Comparison of ENCODE assay signal across 9 cellular contexts in genomic region chr14:50044040-50044651, GRCh38.
A peak's percentile ranks its signal among the peaks of the same experiment; 100 is the strongest.
DNase-seq lines count a peak whose midpoint lies in the region; ATAC-seq and TF ChIP-seq lines count a peak whose summit lies in the region.
"Had no signal": no experiment of that assay in that cellular context is flagged by ENCODE, and none has a peak within 500 bp of the region (broad histone marks: within the 10 kb centered on the region; RNA-seq: fewer than 3 reads in every experiment).

No MANE protein-coding gene starts in this region.

- WGBS in urinary bladder = 71% methylated on average over 4 of the region's 4 CpGs

- H3K27ac Mint-ChIP-seq in activated naive CD8-positive, alpha-beta T cell = peak overlapping the region; percentile 97

- ATAC-seq in Right ventricle myocardium inferior = no peak
- ATAC-seq in lower lobe of right lung = peak in 1 of 2 donors; percentile 18
- no peak for ATAC-seq in GM19035 (IDR thresholded peaks at IDR 0.05; ENCODE audit: unreplicated experiment)
- no peak for ATAC-seq in GM18868 (IDR thresholded peaks at IDR 0.05; ENCODE audit: unreplicated experiment)

- H3K4me1 Mint-ChIP-seq in activated naive CD8-positive, alpha-beta T cell (ENCODE audit: low read depth) = peaks cover 71% of the 10 kb centered on the region

- H3K4me3 Mint-ChIP-seq in activated naive CD8-positive, alpha-beta T cell = peak overlapping the region; percentile 46

- TF ChIP-seq CTCF in left ventricle myocardium inferior (IDR thresholded peaks at IDR 0.05; ENCODE audit: borderline replicate concordance) = no peak
- TF ChIP-seq CTCF in lower lobe of right lung (IDR thresholded peaks at IDR 0.05) = no peak

- H3K36me3 ChIP-seq in left ventricle myocardium inferior (no peaks in the 10 kb centered on the region), lower lobe of right lung (no peaks in the 10 kb centered on the region), urinary bladder (ENCODE audit: insufficient read depth) (no peaks in the 10 kb centered on the region)

- peak overlapping the region; percentile 84 for H3K27ac ChIP-seq in left ventricle myocardium inferior (replicated peaks)
- H3K27ac ChIP-seq in lower lobe of right lung = peak overlapping the region; percentile 83
- peak overlapping the region; percentile 76 for H3K27ac ChIP-seq in urinary bladder (ENCODE audit: low read depth)
- H3K27ac ChIP-seq: C4-2B had no signal

- H3K27me3 Mint-ChIP-seq in activated naive CD8-positive, alpha-beta T cell = no peaks in the 10 kb centered on the region

- peaks cover 6% of the 10 kb centered on the region for H3K9me3 Mint-ChIP-seq in activated naive CD8-positive, alpha-beta T cell (ENCODE audit: low read depth)

- peaks cover 7% of the 10 kb centered on the region for H3K9me3 ChIP-seq in left ventricle myocardium inferior (replicated peaks)
- H3K9me3 ChIP-seq in lower lobe of right lung = no peaks in the 10 kb centered on the region

- no peak overlapping the region for H3K4me3 ChIP-seq in left ventricle myocardium inferior
- no peak overlapping the region for H3K4me3 ChIP-seq in lower lobe of right lung
- no peak overlapping the region for H3K4me3 ChIP-seq in urinary bladder (ENCODE audit: low read depth, low read length)

- H3K36me3 Mint-ChIP-seq in activated naive CD8-positive, alpha-beta T cell = peaks cover 13% of the 10 kb centered on the region

- H3K27me3 ChIP-seq in left ventricle myocardium inferior (ENCODE audit: low read depth) (no peaks in the 10 kb centered on the region), lower lobe of right lung (ENCODE audit: low read depth) (no peaks in the 10 kb centered on the region)

- intact Hi-C loops in left ventricle myocardium inferior (cut with micrococcal nuclease) = no loop called here
- intact Hi-C loops in Right ventricle myocardium inferior (cut with DNase I) = no loop called here
- intact Hi-C loops in lower lobe of right lung (cut with DNase I) = no loop called here

- H3K4me1 ChIP-seq in left ventricle myocardium inferior (peaks cover 44% of the 10 kb centered on the region), lower lobe of right lung (peaks cover 53% of the 10 kb centered on the region), urinary bladder (ENCODE audit: insufficient read depth) (no peaks in the 10 kb centered on the region)

- no peak for DNase-seq in left ventricle myocardium inferior
- DNase-seq in Right ventricle myocardium inferior (ENCODE audit: missing footprints) = no peak
- no peak for DNase-seq in lower lobe of right lung
- DNase-seq in DMS 273 treated with DMSO at 0.1 percent for 48 hours (lab: John Stamatoyannopoulos, UW) = no peak
